30 cellular contexts compared by ENCODE assay signal in the genomic region with DNA sequence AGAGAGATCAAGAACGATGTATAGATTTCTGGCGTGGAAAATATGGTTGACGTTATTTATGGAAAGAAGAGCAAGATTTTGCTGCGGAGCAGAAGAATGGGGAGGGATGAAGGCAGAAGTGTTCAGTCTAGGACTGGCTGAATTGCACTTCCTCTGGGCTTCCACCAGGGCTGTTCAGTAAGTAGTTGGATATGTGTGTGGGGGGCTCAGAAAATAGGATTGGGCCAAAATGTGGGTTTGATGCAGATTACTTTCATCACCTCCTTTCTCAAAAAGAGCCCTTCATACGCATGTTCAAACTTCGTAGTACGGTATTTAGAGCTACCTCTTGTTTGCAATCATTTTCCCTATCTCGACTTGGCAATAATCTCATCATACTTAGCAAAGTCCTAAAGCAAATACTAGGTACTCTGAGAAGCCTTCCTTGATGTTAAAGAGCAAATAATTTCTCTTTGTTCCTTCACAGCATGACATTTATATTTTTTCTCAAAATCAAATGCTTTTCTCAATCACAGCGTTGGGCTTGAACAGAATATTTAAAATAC.
DNase-seq lines count a peak whose midpoint lies in the region; ATAC-seq and TF ChIP-seq lines count a peak whose summit lies in the region.
"Had no signal": no experiment of that assay in that cellular context is flagged by ENCODE, and none has a peak within 500 bp of the region (broad histone marks: within the 10 kb centered on the region; RNA-seq: fewer than 3 reads in every experiment).

No MANE protein-coding gene starts in this region.

- no peaks in the 10 kb centered on the region for H3K79me2 ChIP-seq in GM23338 (replicated peaks; ENCODE audit: insufficient read depth)

- H3K9me2 ChIP-seq in GM23338 (ENCODE audit: insufficient read depth) = peaks cover 8% of the 10 kb centered on the region; the same call in 1 of the 2 replicates

- POLR2A ChIA-PET in MCF 10A (lab: Yijun Ruan, JAX) = no interaction called here

- no peaks in the 10 kb centered on the region for H3F3A ChIP-seq in GM23338 (replicated peaks; ENCODE audit: low read depth)

- H2AFZ ChIP-seq in GM23338 = no peak overlapping the region

- H3K27me3 Mint-ChIP-seq in GM23338 (ENCODE audit: insufficient read depth, low read depth, poor library complexity) = no peaks in the 10 kb centered on the region
- H3K27me3 Mint-ChIP-seq in chondrocyte (ENCODE audit: low read depth) = no peaks in the 10 kb centered on the region
- peaks cover 16% of the 10 kb centered on the region for H3K27me3 Mint-ChIP-seq in MCF 10A (ENCODE audit: insufficient read depth, unreplicated experiment)
- H3K27me3 Mint-ChIP-seq: activated CD4-positive, alpha-beta T cell treated with anti-CD3 and anti-CD28 coated beads, Interleukin-2, amount 10 ng/mL, durations not matched to agents 7 days and 5 days; activated naive CD8-positive, alpha-beta T cell treated with anti-CD3 and anti-CD28 coated beads, Interleukin-2, amount 10 ng/mL, durations not matched to agents 7 days and 5 days; CD4-positive, alpha-beta T cell; IgD-negative memory B cell; naive B cell; stimulated activated memory B cell treated with anti-CD40 and anti-IgM and Interleukin-4, amounts not matched to agents 10 μg/mL and 1 μg/mL and 100 μg/mL, for 72 hours had no signal

- H3K4me1 Mint-ChIP-seq in GM23338 = peaks cover 20% of the 10 kb centered on the region
- H3K4me1 Mint-ChIP-seq in chondrocyte (ENCODE audit: low read depth) = peaks cover 3% of the 10 kb centered on the region
- no peaks in the 10 kb centered on the region for H3K4me1 Mint-ChIP-seq in MCF 10A (ENCODE audit: insufficient read depth, unreplicated experiment)
- H3K4me1 Mint-ChIP-seq: activated CD4-positive, alpha-beta T cell treated with anti-CD3 and anti-CD28 coated beads, Interleukin-2, amount 10 ng/mL, durations not matched to agents 7 days and 5 days; activated naive CD8-positive, alpha-beta T cell treated with anti-CD3 and anti-CD28 coated beads, Interleukin-2, amount 10 ng/mL, durations not matched to agents 7 days and 5 days; IgD-negative memory B cell; naive B cell; stimulated activated memory B cell treated with anti-CD40 and anti-IgM and Interleukin-4, amounts not matched to agents 10 μg/mL and 1 μg/mL and 100 μg/mL, for 72 hours had no signal

- intact Hi-C loops in lower lobe of right lung (cut with DNase I) (no loop called here), MCF 10A (cut with micrococcal nuclease) (no loop called here)

- BruUV-seq in MCF 10A (replicated peaks; lab: Mats Ljungman, UMichigan) = no TSS peak

- CTCF ChIA-PET in MCF 10A (lab: Yijun Ruan, JAX) = no interaction called here

- H3K4me3 ChIP-seq in GM23338 = no peak overlapping the region
- H3K4me3 ChIP-seq in lower lobe of right lung = no peak overlapping the region
- H3K4me3 ChIP-seq: SJSA1 had no signal

- H3K4me1 ChIP-seq in GM23338 (ENCODE audit: insufficient read depth) = peaks cover 13% of the 10 kb centered on the region; the same call in 1 of the 2 replicates
- H3K4me1 ChIP-seq in lower lobe of right lung = no peaks in the 10 kb centered on the region
- H3K4me1 ChIP-seq: SJSA1 had no signal

- H3K4me2 ChIP-seq in GM23338 = no peak overlapping the region

- H3K27ac Mint-ChIP-seq in GM23338 = no peak overlapping the region
- H3K27ac Mint-ChIP-seq in chondrocyte (ENCODE audit: unreplicated experiment) = no peak overlapping the region
- no peak overlapping the region for H3K27ac Mint-ChIP-seq in MCF 10A (ENCODE audit: low read depth, unreplicated experiment)
- H3K27ac Mint-ChIP-seq: activated CD4-positive, alpha-beta T cell treated with anti-CD3 and anti-CD28 coated beads, Interleukin-2, amount 10 ng/mL, durations not matched to agents 7 days and 5 days; activated naive CD8-positive, alpha-beta T cell treated with anti-CD3 and anti-CD28 coated beads, Interleukin-2, amount 10 ng/mL, durations not matched to agents 7 days and 5 days; CD4-positive, alpha-beta T cell; IgD-negative memory B cell; naive B cell; stimulated activated memory B cell treated with anti-CD40 and anti-IgM and Interleukin-4, amounts not matched to agents 10 μg/mL and 1 μg/mL and 100 μg/mL, for 72 hours had no signal

- H3K36me3 ChIP-seq in GM23338 (ENCODE audit: insufficient read depth) = no peaks in the 10 kb centered on the region
- H3K36me3 ChIP-seq in lower lobe of right lung = no peaks in the 10 kb centered on the region
- H3K36me3 ChIP-seq: SJSA1 had no signal

- DNase-seq in GM23338 (ENCODE audit: low spot score) (peak; percentile 19), chondrocyte (ENCODE audit: low spot score) (no peak), lower lobe of right lung (no peak), MCF 10A (ENCODE audit: unreplicated experiment) (no peak), HuH-7 (ENCODE audit: low spot score) (no peak)
- DNase-seq in stimulated activated CD4-positive, alpha-beta T cell treated with anti-CD3 and anti-CD28 coated beads, Interleukin-2, amount 100 ng/mL, for 24 hours = no peak
- DNase-seq in stimulated activated naive CD4-positive, alpha-beta T cell treated with Interleukin-2 at 50 U/mL for 16 hours (lab: John Stamatoyannopoulos, UW) = no peak
- DNase-seq: activated CD4-positive, alpha-beta T cell treated with anti-CD3 and anti-CD28 coated beads, Interleukin-2, amount 10 ng/mL, durations not matched to agents 7 days and 5 days; activated effector memory CD4-positive, alpha-beta T cell treated with anti-CD3 and anti-CD28 coated beads, Interleukin-2, amount 50 U/mL, for 16 hours; activated naive CD8-positive, alpha-beta T cell treated with anti-CD3 and anti-CD28 coated beads, Interleukin-2, amount 10 ng/mL, durations not matched to agents 7 days and 5 days; activated T-cell treated with anti-CD3 and anti-CD28 coated beads, Interleukin-2, amount 50 U/mL, for 1 hour; aorta; CD4-positive, alpha-beta T cell; HCEC 1CT; left ventricle myocardium superior; midbrain; naive B cell; NCI-H1092; NCI-H1694 treated with DMSO at 0.1 percent for 48 hours; NCI-H510A; occipital lobe; RPMI8226; stimulated activated CD4-positive, alpha-beta T cell treated with anti-CD3 and anti-CD28 coated beads, Interleukin-15, amount 100 ng/mL, for 24 hours; substantia nigra; T-helper 9 cell had no signal

- H3K9me3 ChIP-seq in lower lobe of right lung = no peaks in the 10 kb centered on the region
- H3K9me3 ChIP-seq: SJSA1 had no signal

- ATAC-seq in GM23338 (peak; percentile 76), lower lobe of right lung (peak; percentile 34 to 79)
- ATAC-seq: left ventricle myocardium superior; stimulated activated memory B cell treated with anti-CD40 and anti-IgM and Interleukin-4, amounts not matched to agents 10 μg/mL and 1 μg/mL and 100 μg/mL, for 72 hours had no signal

- peaks cover 2% of the 10 kb centered on the region; the same call in 1 of the 3 replicates for H3K36me3 Mint-ChIP-seq in GM23338 (ENCODE audit: low read depth)
- H3K36me3 Mint-ChIP-seq in chondrocyte (ENCODE audit: low read depth) = no peaks in the 10 kb centered on the region
- H3K36me3 Mint-ChIP-seq in MCF 10A (ENCODE audit: insufficient read depth, unreplicated experiment) = no peaks in the 10 kb centered on the region
- H3K36me3 Mint-ChIP-seq: IgD-negative memory B cell; naive B cell; stimulated activated memory B cell treated with anti-CD40 and anti-IgM and Interleukin-4, amounts not matched to agents 10 μg/mL and 1 μg/mL and 100 μg/mL, for 72 hours had no signal

- no peak overlapping the region for H3K27ac ChIP-seq in 22Rv1
- no peak overlapping the region for H3K27ac ChIP-seq in GM23338 (ENCODE audit: low read depth)
- peak overlapping the region; percentile 1 for H3K27ac ChIP-seq in lower lobe of right lung
- H3K27ac ChIP-seq: epithelial cell of prostate, SJSA1 had no signal

- H3K9me3 Mint-ChIP-seq in GM23338 = no peaks in the 10 kb centered on the region
- H3K9me3 Mint-ChIP-seq in chondrocyte (ENCODE audit: low read depth) = no peaks in the 10 kb centered on the region
- H3K9me3 Mint-ChIP-seq in MCF 10A (ENCODE audit: unreplicated experiment) = no peaks in the 10 kb centered on the region
- H3K9me3 Mint-ChIP-seq: activated CD4-positive, alpha-beta T cell treated with anti-CD3 and anti-CD28 coated beads, Interleukin-2, amount 10 ng/mL, durations not matched to agents 7 days and 5 days; CD4-positive, alpha-beta T cell; IgD-negative memory B cell; naive B cell; stimulated activated memory B cell treated with anti-CD40 and anti-IgM and Interleukin-4, amounts not matched to agents 10 μg/mL and 1 μg/mL and 100 μg/mL, for 72 hours had no signal

- TF ChIP-seq CTCF in 22Rv1 (IDR thresholded peaks at IDR 0.05) (0 out of 2 replicates have a peak, but pooled peaks have one; percentile 20), GM23338 (conservative IDR thresholded peaks at IDR 0.05; ENCODE audit: low read depth in 2 of 2) (peak; percentile 19 to 46; a peak in 1 of 4 replicates), chondrocyte (IDR thresholded peaks at IDR 0.05) (peak; percentile 14), lower lobe of right lung (IDR thresholded peaks at IDR 0.05) (no peak), MCF 10A (IDR thresholded peaks at IDR 0.05; ENCODE audit: unreplicated experiment) (no peak)

- H3K27me3 ChIP-seq in GM23338 (ENCODE audit: insufficient read depth) (no peaks in the 10 kb centered on the region), lower lobe of right lung (ENCODE audit: low read depth) (no peaks in the 10 kb centered on the region)

- no peaks in the 10 kb centered on the region for H4K20me1 ChIP-seq in GM23338 (replicated peaks; ENCODE audit: insufficient read depth)

- no peak overlapping the region for H3K4me3 Mint-ChIP-seq in GM23338
- H3K4me3 Mint-ChIP-seq in chondrocyte (ENCODE audit: unreplicated experiment) = no peak overlapping the region
- no peak overlapping the region for H3K4me3 Mint-ChIP-seq in MCF 10A (ENCODE audit: unreplicated experiment)
- H3K4me3 Mint-ChIP-seq: activated CD4-positive, alpha-beta T cell treated with anti-CD3 and anti-CD28 coated beads, Interleukin-2, amount 10 ng/mL, durations not matched to agents 7 days and 5 days; activated naive CD8-positive, alpha-beta T cell treated with anti-CD3 and anti-CD28 coated beads, Interleukin-2, amount 10 ng/mL, durations not matched to agents 7 days and 5 days; CD4-positive, alpha-beta T cell; IgD-negative memory B cell; naive B cell; stimulated activated memory B cell treated with anti-CD40 and anti-IgM and Interleukin-4, amounts not matched to agents 10 μg/mL and 1 μg/mL and 100 μg/mL, for 72 hours had no signal

Comparison
In these comparisons a context has a peak if more than half of its experiments do, and no peak if none do; other contexts are left out.
1. CTCF ChIP-seq: peak in 22Rv1 (single experiment), GM23338 (2 of 2) and chondrocyte (single experiment); none in lower lobe of right lung (single experiment) and MCF 10A (single experiment).